Comparison of ENCODE assay signal across 9 cellular contexts in genomic region chr16:87436225-87437172, GRCh38. TPM values are rescaled to one million over a fixed set of nuclear protein-coding genes. Genes with fewer than 3 reads are reported as not detected.
DNase-seq lines count a peak whose midpoint lies in the region; ATAC-seq and TF ChIP-seq lines count a peak whose summit lies in the region.
"Had no signal": no experiment of that assay in that cellular context is flagged by ENCODE, and none has a peak within 500 bp of the region (broad histone marks: within the 10 kb centered on the region; RNA-seq: fewer than 3 reads in every experiment).

No MANE protein-coding gene starts in this region.

- peak; percentile 56 for ATAC-seq in T-helper 17 cell

- no peak for TF ChIP-seq CTCF in BJ (IDR thresholded peaks at IDR 0.05; ENCODE audit: insufficient read depth, low read depth, low read length)
- no peak for TF ChIP-seq CTCF in fibroblast of villous mesenchyme (IDR thresholded peaks at IDR 0.05; ENCODE audit: insufficient read depth, low read depth, low read length)
- no peak for TF ChIP-seq CTCF in GM13976 (IDR thresholded peaks at IDR 0.05; ENCODE audit: borderline replicate concordance, control extremely low read depth, extremely low read depth, insufficient read depth, missing control alignments)

- POLR2A ChIA-PET in BJ (lab: Charles Lee): no interaction called here

- no peaks in the 10 kb centered on the region for H3K36me3 ChIP-seq in BJ (ENCODE audit: control insufficient read depth, insufficient read depth, low read length)

- H3K4me3 ChIP-seq in BJ (ENCODE audit: low read depth, low read length): peak overlapping the region; percentile 15; the same call in 1 of the 2 replicates
- no peak overlapping the region for H3K4me3 ChIP-seq in fibroblast of villous mesenchyme (ENCODE audit: low read depth, low read length)

- CTCF ChIA-PET in BJ (lab: Yijun Ruan, JAX): interaction anchor here (0.8 to 1.5 kb wide), 4 partner anchors 8 to 200 kb away, joined by 3 to 5 read pairs (median 4); no protein-coding TSS in a partner anchor

- in situ Hi-C loops in GM13976 (cut with MboI; ENCODE audit: low sequenced_read_pairs, unreplicated experiment): no loop called here

- no peaks in the 10 kb centered on the region for H3K27me3 Mint-ChIP-seq in T-helper 17 cell

- no peaks in the 10 kb centered on the region for H3K9me3 ChIP-seq in T-helper 17 cell (ENCODE audit: control insufficient read depth, low read length, poor library complexity, severe bottlenecking)

- peak overlapping the region; percentile 29 for H3K27ac Mint-ChIP-seq in T-helper 17 cell

- H3K4me1 Mint-ChIP-seq in T-helper 17 cell: peaks cover 10% of the 10 kb centered on the region

- DNase-seq in BJ (ENCODE audit: low read depth): no peak
- DNase-seq in T-helper 17 cell: no peak
- DNase-seq in fibroblast of villous mesenchyme (ENCODE audit: low read depth): peak; percentile 68
- peak; percentile 39 for DNase-seq in retina
- no peak for DNase-seq in COR-L47 (lab: John Stamatoyannopoulos, UW)
- DNase-seq in NCI-H748 treated with DMSO at 0.1 percent for 48 hours (lab: John Stamatoyannopoulos, UW): no peak
- no peak for DNase-seq in epidermal melanocyte (ENCODE audit: insufficient read length, low spot score)
- no peak for DNase-seq in GM13976 (ENCODE audit: low spot score)
- DNase-seq: amygdala had no signal

- H3K4me3 Mint-ChIP-seq in T-helper 17 cell: peak overlapping the region; percentile 79

- H3K36me3 Mint-ChIP-seq in T-helper 17 cell (ENCODE audit: low read depth): no peaks in the 10 kb centered on the region

- H3K27me3 ChIP-seq in BJ (ENCODE audit: control insufficient read depth, insufficient read depth, low read length): no peaks in the 10 kb centered on the region

RNA-seq across cellular contexts. Expression of gene MAP1LC3B, which starts 44.4 kb away (rescaled TPM):
- polyA plus RNA-seq in BJ (2011; rRNA removed): 29.0 and 50.7 TPM in 2 replicates
- polyA minus RNA-seq in BJ (2011; rRNA and poly(A)+ RNA removed): 14.8 and 23.0 TPM in 2 replicates
- total RNA-seq in T-helper 17 cell (100 to 1,000 TPM in 1 of 2 donors, 10 to 100 TPM in 1; 90.6 to 102 TPM), fibroblast of villous mesenchyme (25.1 and 36.3 TPM in 2 replicates)

RNA-seq across cellular contexts. Expression of gene FBXO31, which starts 52.9 kb away (rescaled TPM):
- polyA plus RNA-seq in BJ (2011; rRNA removed): 16.7 and 24.8 TPM in 2 replicates
- polyA minus RNA-seq in BJ (2011; rRNA and poly(A)+ RNA removed): 17.6 and 21.6 TPM in 2 replicates
- total RNA-seq in T-helper 17 cell: 10 to 100 TPM; 32.7 to 41.7 TPM
- 25.9 and 26.7 TPM in 2 replicates for total RNA-seq in fibroblast of villous mesenchyme

RNA-seq across cellular contexts. Expression of gene ZCCHC14, which starts 56.3 kb away (rescaled TPM):
- polyA plus RNA-seq in BJ (2011; rRNA removed): 2.4 and 2.7 TPM in 2 replicates
- polyA minus RNA-seq in BJ (2011; rRNA and poly(A)+ RNA removed): 5.4 and 6.6 TPM in 2 replicates
- 10 to 100 TPM; 16.5 to 17.7 TPM for total RNA-seq in T-helper 17 cell
- 8.2 and 13.2 TPM in 2 replicates for total RNA-seq in fibroblast of villous mesenchyme

Comparison
In these comparisons a context has a peak if more than half of its experiments do, and no peak if none do; other contexts are left out.
1. DNase-seq: peak in fibroblast of villous mesenchyme (single experiment) and retina (single experiment); none in BJ (single experiment), T-helper 17 cell (0 of 3), COR-L47 (single experiment), NCI-H748 treated with DMSO at 0.1 percent for 48 hours (single experiment), epidermal melanocyte (single experiment) and GM13976 (single experiment).